2 cellular contexts compared by ENCODE assay signal in the genomic region with DNA sequence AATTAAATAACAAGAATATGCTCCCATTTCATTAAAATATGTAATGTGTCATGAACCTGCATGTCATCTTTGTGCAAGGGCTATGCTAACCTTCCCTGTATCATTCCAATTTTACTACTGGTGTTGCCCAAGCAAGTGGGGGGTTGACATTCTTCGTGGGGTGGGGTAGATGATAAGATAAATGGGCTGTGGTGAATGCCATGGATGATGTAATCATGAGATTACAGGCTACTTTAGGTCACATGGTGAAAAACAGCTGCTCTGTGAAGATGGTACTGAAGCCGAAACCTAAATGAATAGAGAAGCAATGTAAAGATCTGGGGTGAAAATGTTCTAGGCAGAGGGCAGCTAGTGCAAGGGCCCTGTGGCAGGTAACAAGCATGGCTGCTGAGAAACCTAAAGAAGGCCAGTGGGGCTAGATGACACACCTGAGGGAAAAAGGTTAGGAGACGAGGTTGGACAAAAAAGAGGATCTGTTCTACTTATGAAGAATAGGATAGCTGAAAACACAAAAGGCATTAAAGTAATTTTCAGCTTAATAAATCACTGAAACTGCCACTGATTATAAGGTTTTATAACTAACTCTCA.
TF ChIP-seq lines count a peak whose summit lies in the region.

No MANE protein-coding gene starts in this region.

TF ChIP-seq in SK-N-SH, 30 proteins besides CTCF, POLR2A, EP300 and RAD21 (continued from another document):
- TF ChIP-seq, protein P1, sequence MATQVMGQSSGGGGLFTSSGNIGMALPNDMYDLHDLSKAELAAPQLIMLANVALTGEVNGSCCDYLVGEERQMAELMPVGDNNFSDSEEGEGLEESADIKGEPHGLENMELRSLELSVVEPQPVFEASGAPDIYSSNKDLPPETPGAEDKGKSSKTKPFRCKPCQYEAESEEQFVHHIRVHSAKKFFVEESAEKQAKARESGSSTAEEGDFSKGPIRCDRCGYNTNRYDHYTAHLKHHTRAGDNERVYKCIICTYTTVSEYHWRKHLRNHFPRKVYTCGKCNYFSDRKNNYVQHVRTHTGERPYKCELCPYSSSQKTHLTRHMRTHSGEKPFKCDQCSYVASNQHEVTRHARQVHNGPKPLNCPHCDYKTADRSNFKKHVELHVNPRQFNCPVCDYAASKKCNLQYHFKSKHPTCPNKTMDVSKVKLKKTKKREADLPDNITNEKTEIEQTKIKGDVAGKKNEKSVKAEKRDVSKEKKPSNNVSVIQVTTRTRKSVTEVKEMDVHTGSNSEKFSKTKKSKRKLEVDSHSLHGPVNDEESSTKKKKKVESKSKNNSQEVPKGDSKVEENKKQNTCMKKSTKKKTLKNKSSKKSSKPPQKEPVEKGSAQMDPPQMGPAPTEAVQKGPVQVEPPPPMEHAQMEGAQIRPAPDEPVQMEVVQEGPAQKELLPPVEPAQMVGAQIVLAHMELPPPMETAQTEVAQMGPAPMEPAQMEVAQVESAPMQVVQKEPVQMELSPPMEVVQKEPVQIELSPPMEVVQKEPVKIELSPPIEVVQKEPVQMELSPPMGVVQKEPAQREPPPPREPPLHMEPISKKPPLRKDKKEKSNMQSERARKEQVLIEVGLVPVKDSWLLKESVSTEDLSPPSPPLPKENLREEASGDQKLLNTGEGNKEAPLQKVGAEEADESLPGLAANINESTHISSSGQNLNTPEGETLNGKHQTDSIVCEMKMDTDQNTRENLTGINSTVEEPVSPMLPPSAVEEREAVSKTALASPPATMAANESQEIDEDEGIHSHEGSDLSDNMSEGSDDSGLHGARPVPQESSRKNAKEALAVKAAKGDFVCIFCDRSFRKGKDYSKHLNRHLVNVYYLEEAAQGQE (IDR thresholded peaks at IDR 0.05; ENCODE audit: low read depth, low read length): no peak
- TF ChIP-seq RXRA (IDR thresholded peaks at IDR 0.05; ENCODE audit: borderline replicate concordance, low read depth): no peak
- TF ChIP-seq FOSL2 (IDR thresholded peaks at IDR 0.05; ENCODE audit: borderline replicate concordance, low read depth): no peak
- TF ChIP-seq TCF12 (IDR thresholded peaks at IDR 0.05): peak; percentile 19; the same call in 1 of the 2 replicates

TF ChIP-seq in SK-N-SH treated with all-trans-retinoic acid at 6 μM for 48 hours, 23 proteins besides CTCF, POLR2A, EP300 and RAD21 (continued from another document):
- TF ChIP-seq, protein P2, sequence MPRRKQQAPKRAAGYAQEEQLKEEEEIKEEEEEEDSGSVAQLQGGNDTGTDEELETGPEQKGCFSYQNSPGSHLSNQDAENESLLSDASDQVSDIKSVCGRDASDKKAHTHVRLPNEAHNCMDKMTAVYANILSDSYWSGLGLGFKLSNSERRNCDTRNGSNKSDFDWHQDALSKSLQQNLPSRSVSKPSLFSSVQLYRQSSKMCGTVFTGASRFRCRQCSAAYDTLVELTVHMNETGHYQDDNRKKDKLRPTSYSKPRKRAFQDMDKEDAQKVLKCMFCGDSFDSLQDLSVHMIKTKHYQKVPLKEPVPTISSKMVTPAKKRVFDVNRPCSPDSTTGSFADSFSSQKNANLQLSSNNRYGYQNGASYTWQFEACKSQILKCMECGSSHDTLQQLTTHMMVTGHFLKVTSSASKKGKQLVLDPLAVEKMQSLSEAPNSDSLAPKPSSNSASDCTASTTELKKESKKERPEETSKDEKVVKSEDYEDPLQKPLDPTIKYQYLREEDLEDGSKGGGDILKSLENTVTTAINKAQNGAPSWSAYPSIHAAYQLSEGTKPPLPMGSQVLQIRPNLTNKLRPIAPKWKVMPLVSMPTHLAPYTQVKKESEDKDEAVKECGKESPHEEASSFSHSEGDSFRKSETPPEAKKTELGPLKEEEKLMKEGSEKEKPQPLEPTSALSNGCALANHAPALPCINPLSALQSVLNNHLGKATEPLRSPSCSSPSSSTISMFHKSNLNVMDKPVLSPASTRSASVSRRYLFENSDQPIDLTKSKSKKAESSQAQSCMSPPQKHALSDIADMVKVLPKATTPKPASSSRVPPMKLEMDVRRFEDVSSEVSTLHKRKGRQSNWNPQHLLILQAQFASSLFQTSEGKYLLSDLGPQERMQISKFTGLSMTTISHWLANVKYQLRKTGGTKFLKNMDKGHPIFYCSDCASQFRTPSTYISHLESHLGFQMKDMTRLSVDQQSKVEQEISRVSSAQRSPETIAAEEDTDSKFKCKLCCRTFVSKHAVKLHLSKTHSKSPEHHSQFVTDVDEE (CRISPR knock-in tag; IDR thresholded peaks at IDR 0.05): no peak
